ENCODE assay signal across 23 cellular contexts in genomic region chr1:161950377-161950776, GRCh38.
A peak's percentile ranks its signal among the peaks of the same experiment; 100 is the strongest.
DNase-seq lines count a peak whose midpoint lies in the region; ATAC-seq, FAIRE-seq and TF ChIP-seq lines count a peak whose summit lies in the region.
"Had no signal": no experiment of that assay in that cellular context is flagged by ENCODE, and none has a peak within 500 bp of the region (broad histone marks: within the 10 kb centered on the region; RNA-seq: fewer than 3 reads in every experiment).

No MANE protein-coding gene starts in this region.

- peak; percentile 34 to 86 (median 54) for ATAC-seq in psoas muscle
- ATAC-seq: CD8-positive, alpha-beta T cell had no signal

- H2AFZ ChIP-seq in osteoblast (ENCODE audit: low read length) (no peak overlapping the region), OCI-LY7 (ENCODE audit: low read length) (no peak overlapping the region)

- peaks cover 40% of the 10 kb centered on the region for H3K4me1 Mint-ChIP-seq in type B pancreatic cell (ENCODE audit: unreplicated experiment)

- H3K36me3 ChIP-seq in osteoblast (ENCODE audit: insufficient read depth, low read length) (no peaks in the 10 kb centered on the region), psoas muscle (ENCODE audit: insufficient read depth in 1 of 2, low read depth in 1 of 2) (no peaks in the 10 kb centered on the region), OCI-LY7 (ENCODE audit: insufficient read depth, low read length) (no peaks in the 10 kb centered on the region)

- H4K20me1 ChIP-seq in osteoblast (ENCODE audit: insufficient read depth, low read length) (no peaks in the 10 kb centered on the region), OCI-LY7 (ENCODE audit: insufficient read depth, low read length) (no peaks in the 10 kb centered on the region)
- H4K20me1 ChIP-seq: BLaER1 treated with 17β-estradiol and CSF1 and Interleukin-3, amounts not matched to agents 10 nM and 100 nM had no signal

- H3K9me3 Mint-ChIP-seq in type B pancreatic cell: peaks cover 9% of the 10 kb centered on the region
- H3K9me3 Mint-ChIP-seq: CD4-positive, alpha-beta T cell; CD8-positive, alpha-beta T cell had no signal

- no peaks in the 10 kb centered on the region for H3K27me3 Mint-ChIP-seq in type B pancreatic cell
- H3K27me3 Mint-ChIP-seq: B cell; CD4-positive, alpha-beta T cell had no signal

- H3K4me3 ChIP-seq in osteoblast (ENCODE audit: insufficient read depth, low read length) (no peak overlapping the region), psoas muscle (no peak overlapping the region), OCI-LY7 (ENCODE audit: low read depth, low read length, poor library complexity, severe bottlenecking) (no peak overlapping the region)
- H3K4me3 ChIP-seq: BLaER1 treated with 17β-estradiol and CSF1 and Interleukin-3, amounts not matched to agents 10 nM and 100 nM had no signal

- no peaks in the 10 kb centered on the region for H3K9me2 ChIP-seq in OCI-LY7 (ENCODE audit: insufficient read depth, low read length)

- TF ChIP-seq CTCF in osteoblast (IDR thresholded peaks at IDR 0.05; ENCODE audit: extremely low read depth, low read depth, low read length) (no peak), psoas muscle (IDR thresholded peaks at IDR 0.05) (no peak), type B pancreatic cell (conservative IDR thresholded peaks at IDR 0.05) (no peak), OCI-LY7 (conservative IDR thresholded peaks at IDR 0.05; ENCODE audit: low read length) (no peak)

- no peak for FAIRE-seq in GM19239 (lab: Jason Lieb, UNC)
- FAIRE-seq: A204.1, G401.6, GM12891, GM18507 had no signal

- H3K4me3 Mint-ChIP-seq in type B pancreatic cell: peak overlapping the region; percentile 5
- H3K4me3 Mint-ChIP-seq: B cell; CD4-positive, alpha-beta T cell; CD8-positive, alpha-beta T cell had no signal

- WGBS in psoas muscle, 3 donors: 26 to 40% (median 35%) methylated on average over 1 of the region's 1 CpG

- H3K36me3 Mint-ChIP-seq in type B pancreatic cell: peaks cover 10% of the 10 kb centered on the region

- H3K79me2 ChIP-seq in osteoblast (ENCODE audit: insufficient read depth, low read length) (no peaks in the 10 kb centered on the region), OCI-LY7 (ENCODE audit: insufficient read depth, low read depth, low read length) (no peaks in the 10 kb centered on the region)

- H3K27ac ChIP-seq in osteoblast (ENCODE audit: low read depth, low read length) (peak overlapping the region; percentile 25), psoas muscle (peak overlapping the region; percentile 47), OCI-LY7 (ENCODE audit: low read depth, low read length, poor library complexity, severe bottlenecking) (no peak overlapping the region)
- H3K27ac ChIP-seq: C4-2B had no signal

- intact Hi-C loops in psoas muscle (cut with DNase I) (no loop called here), OCI-LY7 (cut with micrococcal nuclease; ENCODE audit: unreplicated experiment) (no loop called here)

- H3K27me3 ChIP-seq in osteoblast (ENCODE audit: insufficient read depth, low read length) (no peaks in the 10 kb centered on the region), psoas muscle (ENCODE audit: insufficient read depth in 3 of 3, low read length in 2 of 3) (no peaks in the 10 kb centered on the region)
- H3K27me3 ChIP-seq: BLaER1 treated with 17β-estradiol and CSF1 and Interleukin-3, amounts not matched to agents 10 nM and 100 nM had no signal

- no peaks in the 10 kb centered on the region for H3K9me3 ChIP-seq in osteoblast (ENCODE audit: low read depth, low read length)
- H3K9me3 ChIP-seq in psoas muscle: no peaks in the 10 kb centered on the region
- no peaks in the 10 kb centered on the region for H3K9me3 ChIP-seq in OCI-LY7 (ENCODE audit: low read length)
- H3K9me3 ChIP-seq: BLaER1 treated with 17β-estradiol and CSF1 and Interleukin-3, amounts not matched to agents 10 nM and 100 nM; Caco-2 had no signal

- peaks cover 28% of the 10 kb centered on the region for H3K4me1 ChIP-seq in osteoblast (ENCODE audit: insufficient read depth, low read length)
- peaks cover 49% of the 10 kb centered on the region for H3K4me1 ChIP-seq in psoas muscle
- no peaks in the 10 kb centered on the region for H3K4me1 ChIP-seq in OCI-LY7 (ENCODE audit: insufficient read depth, low read length, poor library complexity, severe bottlenecking)
- H3K4me1 ChIP-seq: Caco-2 had no signal

- BruUV-seq in OCI-LY7 (replicated peaks; lab: Mats Ljungman, UMichigan): no TSS peak

- POLR2A ChIA-PET in OCI-LY7 (lab: Charles Lee): interaction anchor here (1.0 kb wide), 1 partner anchor 10 kb away, joined by 3 read pairs; no protein-coding TSS in a partner anchor

- CTCF ChIA-PET in OCI-LY7 (lab: Charles Lee; ENCODE audit: unreplicated experiment): no interaction called here

- DNase-seq in osteoblast (ENCODE audit: insufficient read length, low spot score, missing footprints) (no peak), psoas muscle (no peak), type B pancreatic cell (ENCODE audit: extremely low spot score, unreplicated experiment) (no peak), OCI-M2 (lab: John Stamatoyannopoulos, UW; ENCODE audit: unreplicated experiment) (no peak), NCI-H146 (lab: John Stamatoyannopoulos, UW) (no peak), GM19239 (ENCODE audit: insufficient read length, low spot score) (no peak), OCI-LY7 (ENCODE audit: low spot score) (no peak)
- DNase-seq: 8988T; ACHN; AML-193; Caco-2; Calu3; CD4-positive, alpha-beta T cell; CD8-positive, alpha-beta T cell; DMS79 treated with DMSO at 0.1 percent for 48 hours; GF-D8 had no signal

- peak overlapping the region; percentile 87 for H3K27ac Mint-ChIP-seq in type B pancreatic cell
- H3K27ac Mint-ChIP-seq: B cell; CD4-positive, alpha-beta T cell; CD8-positive, alpha-beta T cell had no signal

- H3K4me2 ChIP-seq in osteoblast (ENCODE audit: insufficient read depth, low read length): no peak overlapping the region
- no peak overlapping the region for H3K4me2 ChIP-seq in OCI-LY7 (ENCODE audit: low read length)
